Comparison of ENCODE assay signal across 18 cellular contexts in the genomic region with DNA sequence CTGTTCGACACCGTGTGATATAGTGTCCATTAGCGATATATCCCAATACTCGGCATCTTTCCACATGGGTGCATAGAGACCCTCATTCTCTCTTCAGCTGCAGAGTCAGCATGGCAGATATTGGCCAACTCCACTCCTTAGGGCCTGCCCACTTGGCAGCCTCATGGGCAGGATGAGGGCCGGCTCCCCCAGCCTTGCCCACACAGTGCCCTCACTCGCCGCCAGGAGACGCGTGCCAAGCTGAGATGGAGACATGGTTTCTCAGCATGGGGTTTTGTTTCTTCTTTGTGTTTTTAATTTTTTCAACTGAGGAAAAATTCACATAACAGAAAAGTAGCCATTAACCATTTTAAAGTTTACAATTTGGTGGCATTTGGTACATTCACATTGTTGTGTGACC.
"Had no signal": no experiment of that assay in that cellular context is flagged by ENCODE, and none has a peak within 500 bp of the region (broad histone marks: within the 10 kb centered on the region; RNA-seq: fewer than 3 reads in every experiment).

No MANE protein-coding gene starts in this region.

- H3K4me1 Mint-ChIP-seq: mesothelial cell of epicardium had no signal

- H3K27me3 Mint-ChIP-seq: naive B cell, type B pancreatic cell had no signal

- H3K27ac Mint-ChIP-seq: mesothelial cell of epicardium, nephron, type B pancreatic cell had no signal

- H3K4me3 ChIP-seq: esophagus muscularis mucosa, hepatocyte, right atrium auricular region, sigmoid colon, thyroid gland had no signal

- H3K36me3 Mint-ChIP-seq: naive B cell had no signal

- H3K4me3 Mint-ChIP-seq: mesothelial cell of epicardium, nephron, type B pancreatic cell had no signal

- DNase-seq: central memory CD4-positive, alpha-beta T cell; cortex of kidney; effector memory CD4-positive, alpha-beta T cell; mammary epithelial cell; naive B cell; sigmoid colon; small intestine; stimulated activated CD4-positive, alpha-beta T cell treated with anti-CD3 and anti-CD28 coated beads, Interleukin-12 subunit alpha, Interleukin-12 subunit beta, amount 100 ng/mL, for 4 hours; stimulated activated CD4-positive, alpha-beta T cell treated with anti-CD3 and anti-CD28 coated beads, Interleukin-2, amount 100 ng/mL, for 48 hours; stimulated activated naive CD4-positive, alpha-beta T cell treated with Interleukin-2 at 50 U/mL for 16 hours; thyroid gland had no signal

- H3K27me3 ChIP-seq: esophagus muscularis mucosa, hepatocyte, right atrium auricular region, sigmoid colon, thyroid gland had no signal

- H3K27ac ChIP-seq: esophagus muscularis mucosa, hepatocyte, neutrophil, right atrium auricular region, sigmoid colon, thyroid gland had no signal
